ENCODE assay signal across 38 cellular contexts in genomic region chr6:160691617-160692016, GRCh38. TPM values are rescaled to one million over a fixed set of nuclear protein-coding genes. Genes with fewer than 3 reads are reported as not detected.
"Had no signal": no experiment of that assay in that cellular context is flagged by ENCODE, and none has a peak within 500 bp of the region (broad histone marks: within the 10 kb centered on the region; RNA-seq: fewer than 3 reads in every experiment).

No MANE protein-coding gene starts in this region.

- H3K27ac ChIP-seq: adrenal gland, ascending aorta, body of pancreas, brain microvascular endothelial cell, breast epithelium, cardiac muscle cell had no signal

- ATAC-seq: activated naive CD4-positive, alpha-beta T cell treated with anti-CD3 and anti-CD28 coated beads, Interleukin-2, amount 50 U/mL, for 72 hours; activated naive CD8-positive, alpha-beta T cell treated with anti-CD3 and anti-CD28 coated beads, Interleukin-2, amount 50 U/mL, for 24 hours; activated T-cell treated with anti-CD3 and anti-CD28 coated beads, Interleukin-2, amount 50 U/mL, for 4 hours; activated T-cell treated with anti-CD3 and anti-CD28 coated beads, Interleukin-2, amount 50 U/mL, for 72 hours; activated T-helper 17 cell treated with anti-CD3 and anti-CD28 coated beads, Interleukin-2, amount 50 U/mL, for 72 hours; body of pancreas had no signal

- H3K4me3 ChIP-seq: adrenal gland, ascending aorta, body of pancreas, breast epithelium, cardiac muscle cell had no signal

- H3K27me3 ChIP-seq: adrenal gland, ascending aorta, body of pancreas, brain microvascular endothelial cell, breast epithelium, cardiac muscle cell had no signal

- H3K9me3 ChIP-seq: adrenal gland, ascending aorta, body of pancreas, breast epithelium had no signal

- H3K4me1 ChIP-seq: adrenal gland, ascending aorta, body of pancreas, breast epithelium had no signal

- H3K36me3 ChIP-seq: adrenal gland, ascending aorta, brain microvascular endothelial cell, breast epithelium, cardiac muscle cell had no signal

- FAIRE-seq: astrocyte, bronchial epithelial cell had no signal

- DNase-seq: activated effector memory CD4-positive, alpha-beta T cell treated with anti-CD3 and anti-CD28 coated beads, Interleukin-2, amount 50 U/mL, for 16 hours; activated effector memory CD4-positive, alpha-beta T cell treated with Interleukin-2 at 50 U/mL for 16 hours; activated gamma-delta T cell; activated gamma-delta T cell treated with Interleukin-2 at 50 U/mL for 16 hours; activated naive CD4-positive, alpha-beta T cell; activated naive CD4-positive, alpha-beta T cell treated with anti-CD3 and anti-CD28 coated beads for 36 hours; activated naive CD4-positive, alpha-beta T cell treated with anti-CD3 and anti-CD28 coated beads, Interleukin-2, amount 10 ng/mL, durations not matched to agents 7 days and 5 days; activated naive CD4-positive, alpha-beta T cell treated with anti-CD3 and anti-CD28 coated beads, Interleukin-2, amount 50 U/mL, for 16 hours; activated naive CD4-positive, alpha-beta T cell treated with Interleukin-2 at 50 U/mL for 16 hours; activated naive CD8-positive, alpha-beta T cell treated with anti-CD3 and anti-CD28 coated beads for 36 hours; activated naive CD8-positive, alpha-beta T cell treated with anti-CD3 and anti-CD28 coated beads, Interleukin-2, amount 10 ng/mL, durations not matched to agents 7 days and 5 days; activated naive CD8-positive, alpha-beta T cell treated with anti-CD3 and anti-CD28 coated beads, Interleukin-2, amount 50 U/mL, for 24 hours; activated T-cell treated with anti-CD3 and anti-CD28 coated beads, Interleukin-2, amount 50 U/mL, for 4 hours; activated T-cell treated with anti-CD3 and anti-CD28 coated beads, Interleukin-2, amount 50 U/mL, for 48 hours; activated T-cell treated with anti-CD3 and anti-CD28 coated beads, Interleukin-2, amount 50 U/mL, for 72 hours; adrenal gland; amniotic stem cell; amygdala; anterior cingulate cortex; aorta; body of pancreas; brain microvascular endothelial cell; caudate nucleus; central memory CD4-positive, alpha-beta T cell; cerebellar nuclear complex had no signal

RNA-seq across cellular contexts. Expression of gene PLG, which starts 10.4 kb away (rescaled TPM):
- total RNA-seq: activated naive CD4-positive, alpha-beta T cell treated with anti-CD3 and anti-CD28 coated beads for 36 hours; activated naive CD4-positive, alpha-beta T cell treated with anti-CD3 and anti-CD28 coated beads, Interleukin-2, amount 50 U/mL, for 72 hours; activated naive CD8-positive, alpha-beta T cell treated with anti-CD3 and anti-CD28 coated beads for 36 hours; activated T-helper 17 cell treated with anti-CD3 and anti-CD28 coated beads, Interleukin-2, amount 50 U/mL, for 72 hours; aorta; body of pancreas; breast epithelium; bronchial epithelial cell; cardiac muscle cell; cardiac septum; cerebellum; chondrocyte had no signal
- polyA plus RNA-seq: adipose tissue had no signal

RNA-seq across cellular contexts. Expression of gene LPA, which starts 27.5 kb away (rescaled TPM):
- total RNA-seq: activated naive CD4-positive, alpha-beta T cell treated with anti-CD3 and anti-CD28 coated beads for 36 hours; activated naive CD4-positive, alpha-beta T cell treated with anti-CD3 and anti-CD28 coated beads, Interleukin-2, amount 50 U/mL, for 72 hours; activated naive CD8-positive, alpha-beta T cell treated with anti-CD3 and anti-CD28 coated beads for 36 hours; activated naive CD8-positive, alpha-beta T cell treated with anti-CD3 and anti-CD28 coated beads, Interleukin-2, amount 10 ng/mL, durations not matched to agents 7 days and 5 days; activated T-cell treated with anti-CD3 and anti-CD28 coated beads, Interleukin-2, amount 50 U/mL, for 72 hours; activated T-helper 1 cell treated with anti-CD3 and anti-CD28 coated beads, Interleukin-12 subunit alpha, Interleukin-12 subunit beta, Interleukin-2, Interleukin-4 antibody, amounts not matched to agents 30 ng/mL and 10 ng/mL and 1 ng/mL, durations not matched to agents 14 hours and 24 hours and 36 hours; activated T-helper 17 cell treated with anti-CD3 and anti-CD28 coated beads, Interleukin-2, amount 50 U/mL, for 72 hours; activated T-helper 2 cell treated with anti-CD3 and anti-CD28 coated beads, Interferon-gamma antibody, Interleukin-2, Interleukin-4, amounts not matched to agents 10 μg/mL and 5 μg/mL and 100 μg/mL, durations not matched to agents 14 hours and 24 hours and 36 hours; aorta; ascending aorta; astrocyte; cardiac septum; chondrocyte had no signal
- polyA plus RNA-seq: aorta, cardiac muscle cell had no signal
